35 cellular contexts compared by ENCODE assay signal in genomic region chr5:66520854-66521253, GRCh38.
"Had no signal": no experiment of that assay in that cellular context is flagged by ENCODE, and none has a peak within 500 bp of the region (broad histone marks: within the 10 kb centered on the region; RNA-seq: fewer than 3 reads in every experiment).

No MANE protein-coding gene starts in this region.

- H3K79me2 ChIP-seq: hepatocyte had no signal

- H3K4me2 ChIP-seq: hepatocyte had no signal

- H2AFZ ChIP-seq: hepatocyte had no signal

- DNase-seq: activated CD4-positive, alpha-beta memory T cell treated with anti-CD3 and anti-CD28 coated beads for 36 hours; activated CD4-positive, alpha-beta T cell treated with anti-CD3 and anti-CD28 coated beads for 36 hours; activated CD4-positive, alpha-beta T cell treated with anti-CD3 and anti-CD28 coated beads, Interleukin-2, amount 10 ng/mL, durations not matched to agents 24 days and 14 days; activated CD4-positive, CD25-positive, alpha-beta regulatory T cell; activated CD4-positive, CD25-positive, alpha-beta regulatory T cell treated with anti-CD3 and anti-CD28 coated beads, Interleukin-2, amount 50 U/mL, for 72 hours; activated CD8-positive, alpha-beta memory T cell treated with anti-CD3 and anti-CD28 coated beads, Interleukin-2, amount 10 ng/mL, durations not matched to agents 7 days and 5 days; activated CD8-positive, alpha-beta memory T cell treated with anti-CD3 and anti-CD28 coated beads, Interleukin-2, amount 50 U/mL, for 4 hours; activated CD8-positive, alpha-beta T cell treated with anti-CD3 and anti-CD28 coated beads, Interleukin-2, amount 10 ng/mL, durations not matched to agents 7 days and 5 days; activated effector memory CD4-positive, alpha-beta T cell treated with anti-CD3 and anti-CD28 coated beads, Interleukin-2, amount 50 U/mL, for 16 hours; activated naive CD4-positive, alpha-beta T cell treated with anti-CD3 and anti-CD28 coated beads for 36 hours; activated naive CD8-positive, alpha-beta T cell treated with anti-CD3 and anti-CD28 coated beads for 36 hours; activated T-cell treated with anti-CD3 and anti-CD28 coated beads, Interleukin-2, amount 50 U/mL, for 1 hour; activated T-cell treated with anti-CD3 and anti-CD28 coated beads, Interleukin-2, amount 50 U/mL, for 48 hours; amniotic stem cell; anterior cingulate cortex; caudate nucleus; cortex of kidney; dermis blood vessel endothelial cell; effector CD4-positive, alpha-beta T cell; effector memory CD8-positive, alpha-beta T cell; esophagus squamous epithelium; foreskin melanocyte; heart right ventricle; T-helper 2 cell; WERI-Rb-1 had no signal

- FAIRE-seq: astrocyte, colon, endometrium, endothelial cell of umbilical vein had no signal

- H3K9me3 Mint-ChIP-seq: activated CD4-positive, alpha-beta T cell treated with anti-CD3 and anti-CD28 coated beads, Interleukin-2, amount 10 ng/mL, durations not matched to agents 24 days and 14 days; effector memory CD8-positive, alpha-beta T cell had no signal

- H3K27me3 Mint-ChIP-seq: effector memory CD8-positive, alpha-beta T cell had no signal

- H3K27me3 ChIP-seq: esophagus squamous epithelium, gastroesophageal sphincter, heart right ventricle, hepatocyte had no signal

- ATAC-seq: activated CD4-positive, alpha-beta T cell treated with anti-CD3 and anti-CD28 coated beads for 36 hours; activated CD8-positive, alpha-beta memory T cell treated with anti-CD3 and anti-CD28 coated beads, Interleukin-2, amount 10 ng/mL, durations not matched to agents 7 days and 5 days; activated CD8-positive, alpha-beta T cell treated with anti-CD3 and anti-CD28 coated beads, Interleukin-2, amount 10 ng/mL, durations not matched to agents 7 days and 5 days; effector memory CD8-positive, alpha-beta T cell; gastroesophageal sphincter; heart right ventricle had no signal

- H3K36me3 ChIP-seq: esophagus squamous epithelium, gastroesophageal sphincter, heart right ventricle, WERI-Rb-1 had no signal

- H3K4me3 Mint-ChIP-seq: activated CD4-positive, alpha-beta memory T cell treated with anti-CD3 and anti-CD28 coated beads for 36 hours; activated CD4-positive, alpha-beta T cell treated with anti-CD3 and anti-CD28 coated beads for 36 hours; activated CD4-positive, alpha-beta T cell treated with anti-CD3 and anti-CD28 coated beads, Interleukin-2, amount 10 ng/mL, durations not matched to agents 24 days and 14 days; activated CD8-positive, alpha-beta memory T cell treated with anti-CD3 and anti-CD28 coated beads, Interleukin-2, amount 10 ng/mL, durations not matched to agents 7 days and 5 days; activated CD8-positive, alpha-beta T cell treated with anti-CD3 and anti-CD28 coated beads, Interleukin-2, amount 10 ng/mL, durations not matched to agents 7 days and 5 days; activated naive CD4-positive, alpha-beta T cell treated with anti-CD3 and anti-CD28 coated beads for 36 hours; activated naive CD4-positive, alpha-beta T cell treated with anti-CD3 and anti-CD28 coated beads, Interleukin-2, amount 50 U/mL, for 24 hours; activated naive CD8-positive, alpha-beta T cell treated with anti-CD3 and anti-CD28 coated beads for 36 hours; activated T-helper 1 cell treated with anti-CD3 and anti-CD28 coated beads, Interleukin-12 subunit alpha, Interleukin-12 subunit beta, Interleukin-2, Interleukin-4 antibody, amounts not matched to agents 30 ng/mL and 10 ng/mL and 1 ng/mL, durations not matched to agents 14 hours and 24 hours and 36 hours; effector memory CD8-positive, alpha-beta T cell had no signal

- H3K27ac Mint-ChIP-seq: activated CD4-positive, alpha-beta memory T cell treated with anti-CD3 and anti-CD28 coated beads for 36 hours; activated CD4-positive, alpha-beta T cell treated with anti-CD3 and anti-CD28 coated beads for 36 hours; activated CD4-positive, alpha-beta T cell treated with anti-CD3 and anti-CD28 coated beads, Interleukin-2, amount 10 ng/mL, durations not matched to agents 24 days and 14 days; activated CD8-positive, alpha-beta memory T cell treated with anti-CD3 and anti-CD28 coated beads, Interleukin-2, amount 10 ng/mL, durations not matched to agents 7 days and 5 days; activated CD8-positive, alpha-beta T cell treated with anti-CD3 and anti-CD28 coated beads, Interleukin-2, amount 10 ng/mL, durations not matched to agents 7 days and 5 days; activated naive CD4-positive, alpha-beta T cell treated with anti-CD3 and anti-CD28 coated beads for 36 hours; activated naive CD4-positive, alpha-beta T cell treated with anti-CD3 and anti-CD28 coated beads, Interleukin-2, amount 50 U/mL, for 24 hours; activated naive CD8-positive, alpha-beta T cell treated with anti-CD3 and anti-CD28 coated beads for 36 hours; activated T-helper 1 cell treated with anti-CD3 and anti-CD28 coated beads, Interleukin-12 subunit alpha, Interleukin-12 subunit beta, Interleukin-2, Interleukin-4 antibody, amounts not matched to agents 30 ng/mL and 10 ng/mL and 1 ng/mL, durations not matched to agents 14 hours and 24 hours and 36 hours; activated T-helper 2 cell treated with anti-CD3 and anti-CD28 coated beads, Interferon-gamma antibody, Interleukin-2, Interleukin-4, amounts not matched to agents 10 μg/mL and 5 μg/mL and 100 μg/mL, durations not matched to agents 14 hours and 24 hours and 36 hours; effector memory CD8-positive, alpha-beta T cell had no signal

- H3K27ac ChIP-seq: epithelial cell of prostate, esophagus squamous epithelium, gastroesophageal sphincter, heart right ventricle, hepatocyte, WERI-Rb-1 had no signal

- H3K4me1 ChIP-seq: esophagus squamous epithelium, gastroesophageal sphincter had no signal

- H3K4me3 ChIP-seq: esophagus squamous epithelium, gastroesophageal sphincter, heart right ventricle, hepatocyte had no signal

- H3K36me3 Mint-ChIP-seq: activated CD4-positive, alpha-beta memory T cell treated with anti-CD3 and anti-CD28 coated beads for 36 hours; activated CD8-positive, alpha-beta memory T cell treated with anti-CD3 and anti-CD28 coated beads, Interleukin-2, amount 10 ng/mL, durations not matched to agents 7 days and 5 days; activated naive CD4-positive, alpha-beta T cell treated with anti-CD3 and anti-CD28 coated beads, Interleukin-2, amount 50 U/mL, for 24 hours; activated naive CD8-positive, alpha-beta T cell treated with anti-CD3 and anti-CD28 coated beads for 36 hours had no signal

- H3K4me1 Mint-ChIP-seq: activated CD4-positive, alpha-beta T cell treated with anti-CD3 and anti-CD28 coated beads for 36 hours; activated CD4-positive, alpha-beta T cell treated with anti-CD3 and anti-CD28 coated beads, Interleukin-2, amount 10 ng/mL, durations not matched to agents 24 days and 14 days; activated CD8-positive, alpha-beta memory T cell treated with anti-CD3 and anti-CD28 coated beads, Interleukin-2, amount 10 ng/mL, durations not matched to agents 7 days and 5 days; activated naive CD4-positive, alpha-beta T cell treated with anti-CD3 and anti-CD28 coated beads, Interleukin-2, amount 50 U/mL, for 24 hours; activated naive CD8-positive, alpha-beta T cell treated with anti-CD3 and anti-CD28 coated beads for 36 hours had no signal
